In the genomic region with DNA sequence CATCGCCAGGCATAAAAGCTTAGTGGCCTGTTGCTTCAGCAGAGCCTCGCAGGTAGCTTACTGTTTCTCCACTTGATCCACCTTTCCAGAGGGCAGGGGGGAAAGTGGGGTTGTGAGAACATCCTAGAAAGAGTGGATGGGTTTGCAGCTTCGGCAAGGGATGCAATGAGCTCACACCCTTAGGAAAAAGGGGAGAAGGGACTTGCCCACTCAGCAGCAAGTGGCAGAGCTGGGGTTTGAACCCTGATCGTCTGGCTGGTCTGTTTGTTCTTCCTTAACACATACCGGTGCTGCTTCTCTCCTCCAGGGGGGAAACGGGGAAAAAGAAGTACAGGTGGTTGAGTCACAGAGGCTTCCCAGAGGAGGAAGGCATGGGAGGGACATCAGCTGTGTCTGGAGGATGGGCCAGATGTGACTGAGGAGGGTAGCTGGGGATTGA, we compare ENCODE assay signal across 8 cellular contexts. TPM values are rescaled to one million over a fixed set of nuclear protein-coding genes. Genes with fewer than 3 reads are reported as not detected.
A peak's percentile ranks its signal among the peaks of the same experiment; 100 is the strongest.
DNase-seq lines count a peak whose midpoint lies in the region; ATAC-seq, FAIRE-seq and TF ChIP-seq lines count a peak whose summit lies in the region.

No MANE protein-coding gene starts in this region.

- peaks cover 19% of the 10 kb centered on the region for H3K4me1 Mint-ChIP-seq in memory B cell

- H3K27ac Mint-ChIP-seq in memory B cell, result no peak overlapping the region

- peak overlapping the region; percentile 65 to 93 for H3K9ac ChIP-seq in K562 (ENCODE audit: insufficient read depth in 1 of 2, low read depth in 2 of 2, low read length in 2 of 2)

- ATAC-seq in K562, result no peak
- ATAC-seq in memory B cell (ENCODE audit: low read depth), result no peak
- no peak for ATAC-seq in HG03432 (IDR thresholded peaks at IDR 0.05; ENCODE audit: unreplicated experiment)

- in situ Hi-C loops in K562 (cut with MboI), result no loop called here

- peaks cover 61% of the 10 kb centered on the region for H3K79me2 ChIP-seq in K562 (ENCODE audit: control insufficient read depth, insufficient read depth, low read length)

- H3K9me3 Mint-ChIP-seq in memory B cell, result no peaks in the 10 kb centered on the region

- TF ChIP-seq CTCF in BJ (IDR thresholded peaks at IDR 0.05; ENCODE audit: insufficient read depth, low read depth, low read length) (no peak), K562 (IDR thresholded peaks at IDR 0.05 in 2 of 3, conservative IDR thresholded peaks at IDR 0.05 in 1 of 3; ENCODE audit: insufficient read depth in 2 of 3, low read depth in 1 of 3, low read length in 3 of 3) (no peak)

- no peak for TF ChIP-seq POLR2A in K562 (conservative IDR thresholded peaks at IDR 0.05)

- DNase-seq in BJ (ENCODE audit: low read depth) (no peak), HuH-7.5 (ENCODE audit: low spot score) (peak; percentile 45), K562 (ENCODE audit: extremely low read depth in 1 of 4, low spot score in 3 of 4) (peak in 1 of 4 experiments; percentile 32), memory B cell (ENCODE audit: low spot score in 2 of 2) (no peak), germinal center (ENCODE audit: low spot score) (no peak), cerebellar cortex (ENCODE audit: low spot score) (no peak), NCI-H2029 treated with DMSO at 0.1 percent for 48 hours (lab: John Stamatoyannopoulos, UW) (no peak)

- H3K27me3 Mint-ChIP-seq in memory B cell, result no peaks in the 10 kb centered on the region

- TF ChIP-seq RAD21 in K562 (CRISPR knock-in tag; conservative IDR thresholded peaks at IDR 0.05 in 1 of 2, IDR thresholded peaks at IDR 0.05 in 1 of 2), result no peak

- peak overlapping the region; percentile 83 for H3K4me2 ChIP-seq in K562 (ENCODE audit: insufficient read depth, low read length)

- H3K36me3 Mint-ChIP-seq in memory B cell, result no peaks in the 10 kb centered on the region

- peak overlapping the region; percentile 82 for H3K4me3 Mint-ChIP-seq in memory B cell

- H3K27ac ChIP-seq in K562 (ENCODE audit: extremely low read depth, low read depth, low read length), result no peak overlapping the region; the same call in 2 of the 3 replicates

- WGBS in K562 (ENCODE audit: insufficient coverage, low coverage, missing lambda C conversion rate), result 5% methylated on average over 6 of the region's 6 CpGs

- intact Hi-C loops in K562 (cut with micrococcal nuclease), result loop anchor here (5.0 to 10.0 kb wide), 2 partner anchors 87 to 305 kb away; no protein-coding TSS in a partner anchor

- peaks cover 54% of the 10 kb centered on the region for H4K20me1 ChIP-seq in K562 (replicated peaks; ENCODE audit: control insufficient read depth, insufficient read depth, low read length)

- TF ChIP-seq EP300 in K562 (IDR thresholded peaks at IDR 0.05; ENCODE audit: low read length), result no peak

- BruUV-seq in K562 (replicated peaks; lab: Mats Ljungman, UMichigan), result TSS peak; percentile 47

- H3K4me3 ChIP-seq in BJ (ENCODE audit: low read depth, low read length), result peak overlapping the region; percentile 50
- H3K4me3 ChIP-seq in K562, result peak overlapping the region; percentile 61

- no peaks in the 10 kb centered on the region for H3K27me3 ChIP-seq in BJ (ENCODE audit: control insufficient read depth, insufficient read depth, low read length)
- H3K27me3 ChIP-seq in K562 (ENCODE audit: control insufficient read depth in 2 of 2, insufficient read depth in 2 of 2, low read length in 2 of 2), result no peaks in the 10 kb centered on the region

- no peaks in the 10 kb centered on the region for H3K9me3 ChIP-seq in K562 (replicated peaks; ENCODE audit: control insufficient read depth, insufficient read depth, low read depth, low read length)

- H3K4me1 ChIP-seq in K562 (replicated peaks in 1 of 2; ENCODE audit: control insufficient read depth in 2 of 2, insufficient read depth in 2 of 2, low read length in 2 of 2), result peaks cover 35 to 63% of the 10 kb centered on the region in 2 experiments

- peaks cover 28% of the 10 kb centered on the region for H3K9me1 ChIP-seq in K562 (ENCODE audit: control insufficient read depth, insufficient read depth, low read length)

- H2AFZ ChIP-seq in K562 (ENCODE audit: low read depth, low read length), result no peak overlapping the region

- POLR2A ChIA-PET in BJ (lab: Charles Lee), result no interaction called here
- POLR2A ChIA-PET in K562 (lab: Yijun Ruan, JAX), result interaction anchor here (0.6 to 1.5 kb wide), 8 partner anchors 8 to 341 kb away, joined by 3 to 12 read pairs (median 3); no protein-coding TSS in a partner anchor

- CTCF ChIA-PET in BJ (lab: Yijun Ruan, JAX) (interaction anchor here (0.8 to 2.3 kb wide), 6 partner anchors 8 to 301 kb away, joined by 3 to 7 read pairs (median 3); no protein-coding TSS in a partner anchor), K562 (lab: Yijun Ruan, JAX; ENCODE audit: low intra/inter-chr PET ratio) (no interaction called here)

- FAIRE-seq in K562 (lab: Jason Lieb, UNC), result peak; percentile 35

- H3K36me3 ChIP-seq in BJ (ENCODE audit: control insufficient read depth, insufficient read depth, low read length) (no peaks in the 10 kb centered on the region), K562 (ENCODE audit: control insufficient read depth, insufficient read depth, low read length) (peaks cover 30% of the 10 kb centered on the region; the same call in 2 of the 3 replicates)

TF ChIP-seq in K562, 482 proteins besides CTCF, POLR2A, EP300 and RAD21:
- TF ChIP-seq ZNF696 (CRISPR knock-in tag; conservative IDR thresholded peaks at IDR 0.05), result no peak
- 0 out of 4 replicates have a peak, but pooled peaks of 1 of the 2 experiments have one; percentile 15 for TF ChIP-seq SIN3A (IDR thresholded peaks at IDR 0.05; ENCODE audit: borderline replicate concordance in 2 of 2, control insufficient read depth in 1 of 2, low read depth in 2 of 2, low read length in 2 of 2)
- 0 out of 2 replicates have a peak, but pooled peaks have one; percentile 47 for TF ChIP-seq PTBP1 (IDR thresholded peaks at IDR 0.05; ENCODE audit: low read depth, low read length)
- no peak for TF ChIP-seq ZNF232 (CRISPR knock-in tag; IDR thresholded peaks at IDR 0.05)
- 0 out of 2 replicates have a peak, but pooled peaks have one; percentile 1 for TF ChIP-seq JUND (IDR thresholded peaks at IDR 0.05; ENCODE audit: borderline replicate concordance, low read depth, low read length)
- TF ChIP-seq JUND (tag; IDR thresholded peaks at IDR 0.05; ENCODE audit: borderline replicate concordance, low read depth, low read length), result no peak
- TF ChIP-seq ATF1 (CRISPR knock-in tag; IDR thresholded peaks at IDR 0.05), result no peak
- TF ChIP-seq ATF1 (tag; IDR thresholded peaks at IDR 0.05), result 0 out of 2 replicates have a peak, but pooled peaks have one; percentile 7
- 0 out of 2 replicates have a peak, but pooled peaks have one; percentile 11 for TF ChIP-seq ZNF263 (CRISPR knock-in tag; IDR thresholded peaks at IDR 0.05; ENCODE audit: borderline replicate concordance)
- no peak for TF ChIP-seq MIER1 (IDR thresholded peaks at IDR 0.05; ENCODE audit: low read depth)
TF ChIP-seq in K562: peak in this region for 5.

RNA-seq across cellular contexts. Expression of gene TMEM201, which starts 1.0 kb away (rescaled TPM):
- polyA plus RNA-seq in BJ (2011; rRNA removed) (1.1 and 2.9 TPM in 2 replicates), K562 (2011; rRNA removed) (2.3 and 3.9 TPM in 2 replicates), K562 (2014; fragmentation: Illumina TruSeq; extraction: Trizol) (10.3 and 24.1 TPM in 2 replicates), K562 (2014; fragmentation: Nextera tagmentation; extraction: Ambion mirVana) (under 1 TPM; 0.42 to 0.46 TPM), K562 (2014; rRNA removed) (14.7 and 15.4 TPM in 2 replicates)
- 2.4 and 3.8 TPM in 2 replicates for polyA minus RNA-seq in BJ (2011; rRNA and poly(A)+ RNA removed)
- total RNA-seq in K562 (2011; cell fraction: chromatin; rRNA removed; ENCODE audit: low replicate concordance), result 31.6 and 91.3 TPM in 2 replicates
- 68.6 and 78.7 TPM in 2 replicates for total RNA-seq in K562 (2011; cell fraction: nucleolus; rRNA removed)
- total RNA-seq in K562 (2011; cell fraction: nucleoplasm; rRNA removed), result 48.5 and 50.3 TPM in 2 replicates
- total RNA-seq in K562 (2014; rRNA removed) (9.0 and 16.5 TPM in 2 replicates), K562 (2014; rRNA removed; fragmentation: Illumina TruSeq; extraction: Trizol) (1.9 and 3.0 TPM in 2 replicates), K562 (2015; rRNA removed; fragmentation: Illumina TruSeq; extraction: Trizol) (7.4 and 9.0 TPM in 2 replicates), K562 (2021) (48.8 and 51.3 TPM in 2 replicates)
- 3.0 and 6.9 TPM in 2 replicates for polyA plus RNA-seq in K562 (2011; cell fraction: cytosol; rRNA removed)
- 15.1 and 27.9 TPM in 2 replicates for polyA plus RNA-seq in K562 (2011; cell fraction: nucleus; rRNA removed)
- polyA plus RNA-seq in K562 (2012), result 18.3 and 22.2 TPM in 2 replicates
- polyA minus RNA-seq in K562 (2011; rRNA and poly(A)+ RNA removed), result 2.8 and 4.0 TPM in 2 replicates
- polyA minus RNA-seq in K562 (2011; cell fraction: cytosol; rRNA and poly(A)+ RNA removed), result 15.2 and 18.0 TPM in 2 replicates
- 19.2 and 21.4 TPM in 2 replicates for polyA minus RNA-seq in K562 (2011; cell fraction: nucleus; rRNA and poly(A)+ RNA removed)

RNA-seq across cellular contexts. Expression of gene SLC25A33, which starts 50.5 kb away (rescaled TPM):
- polyA plus RNA-seq in BJ (2011; rRNA removed), result 2.7 and 3.7 TPM in 2 replicates
- polyA minus RNA-seq in BJ (2011; rRNA and poly(A)+ RNA removed), result 1.3 and 1.8 TPM in 2 replicates
- total RNA-seq in K562 (2011; cell fraction: chromatin; rRNA removed; ENCODE audit: low replicate concordance), result 13.1 and 13.7 TPM in 2 replicates
- total RNA-seq in K562 (2011; cell fraction: nucleolus; rRNA removed), result 11.7 and 12.3 TPM in 2 replicates
- 13.1 and 21.5 TPM in 2 replicates for total RNA-seq in K562 (2011; cell fraction: nucleoplasm; rRNA removed)
- 22.7 and 23.5 TPM in 2 replicates for total RNA-seq in K562 (2014; rRNA removed)
- 23.5 and 24.2 TPM in 2 replicates for total RNA-seq in K562 (2014; rRNA removed; fragmentation: Illumina TruSeq; extraction: Trizol)
- total RNA-seq in K562 (2015; rRNA removed; fragmentation: Illumina TruSeq; extraction: Trizol), result 17.6 and 19.2 TPM in 2 replicates
- total RNA-seq in K562 (2021), result 20.7 and 20.9 TPM in 2 replicates
- 11.9 and 14.9 TPM in 2 replicates for polyA plus RNA-seq in K562 (2011; rRNA removed)
- polyA plus RNA-seq in K562 (2011; cell fraction: cytosol; rRNA removed), result 10.0 and 13.1 TPM in 2 replicates
- 6.2 and 7.7 TPM in 2 replicates for polyA plus RNA-seq in K562 (2011; cell fraction: nucleus; rRNA removed)
- polyA plus RNA-seq in K562 (2012), result 10.1 and 13.7 TPM in 2 replicates
- polyA plus RNA-seq in K562 (2014; fragmentation: Illumina TruSeq; extraction: Trizol), result 15.3 and 16.5 TPM in 2 replicates
- polyA plus RNA-seq in K562 (2014; fragmentation: Nextera tagmentation; extraction: Ambion mirVana), result 1 to 10 TPM; 3.2 to 6.4 TPM
- polyA plus RNA-seq in K562 (2014; rRNA removed), result 17.5 and 21.6 TPM in 2 replicates
- polyA minus RNA-seq in K562 (2011; rRNA and poly(A)+ RNA removed), result 11.2 and 12.4 TPM in 2 replicates
- 8.6 and 9.5 TPM in 2 replicates for polyA minus RNA-seq in K562 (2011; cell fraction: cytosol; rRNA and poly(A)+ RNA removed)
- polyA minus RNA-seq in K562 (2011; cell fraction: nucleus; rRNA and poly(A)+ RNA removed), result 4.7 and 5.8 TPM in 2 replicates
